ENCODE assay signal across 23 cellular contexts in the genomic region with DNA sequence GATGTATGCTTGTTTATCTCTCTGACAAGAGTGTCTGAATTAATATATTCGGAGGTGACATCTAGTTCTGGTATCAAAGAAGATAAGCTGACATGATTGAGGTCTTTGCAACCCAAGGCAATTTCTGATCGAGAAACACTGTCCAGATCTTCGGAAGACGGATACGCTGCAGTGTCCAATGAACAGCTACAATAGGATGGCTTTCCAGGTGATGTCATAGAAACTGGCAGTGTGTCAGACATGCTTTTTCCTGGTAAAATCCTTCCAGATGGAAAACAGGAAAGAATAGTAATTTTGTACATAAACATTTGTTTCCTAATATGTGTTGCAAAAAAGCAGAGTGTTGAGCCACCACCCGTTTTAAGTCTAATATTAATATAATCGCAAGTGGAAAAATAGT.
"Had no signal": no experiment of that assay in that cellular context is flagged by ENCODE, and none has a peak within 500 bp of the region (broad histone marks: within the 10 kb centered on the region; RNA-seq: fewer than 3 reads in every experiment).

No MANE protein-coding gene starts in this region.

- H3K9me3 ChIP-seq: gastroesophageal sphincter, left lung, lower lobe of right lung, prostate gland, right lobe of liver, spleen, tibial artery, upper lobe of left lung, uterus had no signal

- H3K79me2 ChIP-seq: parathyroid adenoma had no signal

- H3K9ac ChIP-seq: parathyroid adenoma had no signal

- H3K4me1 ChIP-seq: gastroesophageal sphincter, left lung, lower lobe of right lung, parathyroid adenoma, prostate gland, right lobe of liver, spleen, tibial artery, upper lobe of left lung, uterus had no signal

- DNase-seq: dorsolateral prefrontal cortex; effector CD8-positive, alpha-beta T cell; glutamatergic neuron; immature natural killer cell; left lung; lower lobe of right lung; midbrain; retina; right lobe of liver; spleen; stimulated activated CD4-positive, alpha-beta T cell treated with anti-CD3 and anti-CD28 coated beads, Interleukin-15, amount 100 ng/mL, for 24 hours; stimulated activated CD4-positive, alpha-beta T cell treated with anti-CD3 and anti-CD28 coated beads, Interleukin-1b, Interleukin-23, amount 100 ng/mL, for 48 hours; stimulated activated CD4-positive, alpha-beta T cell treated with anti-CD3 and anti-CD28 coated beads, Interleukin-4, amount 100 ng/mL, for 24 hours; tibial artery; upper lobe of left lung; uterus had no signal

- H3K36me3 ChIP-seq: gastroesophageal sphincter, left lung, lower lobe of right lung, prostate gland, right lobe of liver, spleen, tibial artery, upper lobe of left lung, uterus had no signal

- ATAC-seq: gastroesophageal sphincter; left lung; lower lobe of right lung; natural killer cell treated with Interleukin-12 subunit alpha and Interleukin-12 subunit beta and Interleukin-15 and Interleukin-18, amount 100 ng/mL, for 72 hours; right lobe of liver; stimulated activated memory B cell treated with anti-CD40 and anti-IgM and Interleukin-4, amounts not matched to agents 10 μg/mL and 1 μg/mL and 100 μg/mL, for 72 hours had no signal

- FAIRE-seq: keratinocyte had no signal

- H3K27me3 ChIP-seq: dorsolateral prefrontal cortex, gastroesophageal sphincter, left lung, right lobe of liver, spleen, tibial artery, upper lobe of left lung, uterus had no signal

- H2AFZ ChIP-seq: parathyroid adenoma had no signal

- H3K27ac ChIP-seq: coronary artery, dorsolateral prefrontal cortex, gastroesophageal sphincter, left lung, lower lobe of right lung, parathyroid adenoma, prostate gland, right lobe of liver, spleen, tibial artery, upper lobe of left lung, uterus had no signal

- H3K4me3 ChIP-seq: coronary artery, dorsolateral prefrontal cortex, gastroesophageal sphincter, left lung, lower lobe of right lung, prostate gland, right lobe of liver, spleen, tibial artery, upper lobe of left lung, uterus had no signal
